ENCODE assay signal across 8 cellular contexts in genomic region chrX:119272882-119273806, GRCh38. TPM values are rescaled to one million over a fixed set of nuclear protein-coding genes. Genes with fewer than 3 reads are reported as not detected.
DNase-seq lines count a peak whose midpoint lies in the region; ATAC-seq and TF ChIP-seq lines count a peak whose summit lies in the region.

No MANE protein-coding gene starts in this region.

- H3K79me2 ChIP-seq in GM23338 (replicated peaks; ENCODE audit: insufficient read depth), result no peaks in the 10 kb centered on the region

- H4K20me1 ChIP-seq in GM23338 (replicated peaks; ENCODE audit: insufficient read depth), result no peaks in the 10 kb centered on the region

- H2AFZ ChIP-seq in GM23338, result peak overlapping the region; percentile 87

- intact Hi-C loops in esophagus muscularis mucosa (cut with DNase I), result no loop called here

- peak overlapping the region; percentile 78 for H3K4me2 ChIP-seq in GM23338

- peak; percentile 97 for ATAC-seq in GM23338
- no peak for ATAC-seq in HG03097 (IDR thresholded peaks at IDR 0.05; ENCODE audit: low FRiP score, unreplicated experiment)
- no peak for ATAC-seq in HG02981 (IDR thresholded peaks at IDR 0.05; ENCODE audit: unreplicated experiment)

- no peaks in the 10 kb centered on the region for H3K4me1 ChIP-seq in GM23338 (ENCODE audit: insufficient read depth)
- peaks cover 0 to 10% (median 5%) of the 10 kb centered on the region in 4 donors for H3K4me1 ChIP-seq in esophagus muscularis mucosa

- peaks cover 36% of the 10 kb centered on the region for H3K27me3 ChIP-seq in GM23338 (ENCODE audit: insufficient read depth)
- peaks cover 0 to 8% (median 0%) of the 10 kb centered on the region in 4 donors for H3K27me3 ChIP-seq in esophagus muscularis mucosa

- no peak for TF ChIP-seq POLR2A in esophagus muscularis mucosa (IDR thresholded peaks at IDR 0.05; ENCODE audit: low read depth)

- DNase-seq in GM23338 (ENCODE audit: low spot score) (peak; percentile 89), activated T-cell treated with anti-CD3 and anti-CD28 coated beads for 24 hours (ENCODE audit: low read depth) (peak; percentile 17), esophagus muscularis mucosa (ENCODE audit: extremely low spot score) (no peak), osteocyte (ENCODE audit: extremely low spot score, unreplicated experiment) (peak; percentile 84), H4 (ENCODE audit: low spot score) (no peak), D341Med (ENCODE audit: low spot score) (no peak)

- no peak for TF ChIP-seq EP300 in esophagus muscularis mucosa (IDR thresholded peaks at IDR 0.05)

- H3K27ac ChIP-seq in GM23338 (ENCODE audit: low read depth) (no peak overlapping the region), esophagus muscularis mucosa (replicated peaks in 1 of 4) (no peak overlapping the region)

- H3K36me3 ChIP-seq in GM23338 (ENCODE audit: insufficient read depth), result no peaks in the 10 kb centered on the region
- H3K36me3 ChIP-seq in esophagus muscularis mucosa, result no peaks in the 10 kb centered on the region

- H3K27me3 Mint-ChIP-seq in GM23338 (ENCODE audit: insufficient read depth, low read depth, poor library complexity), result peaks cover 22% of the 10 kb centered on the region
- H3K27me3 Mint-ChIP-seq in osteocyte (ENCODE audit: unreplicated experiment), result no peaks in the 10 kb centered on the region

- no peak overlapping the region for H3K27ac Mint-ChIP-seq in GM23338
- no peak overlapping the region for H3K27ac Mint-ChIP-seq in osteocyte (ENCODE audit: unreplicated experiment)

- no peaks in the 10 kb centered on the region for H3K9me2 ChIP-seq in GM23338 (ENCODE audit: insufficient read depth)

- H3K4me3 ChIP-seq in GM23338, result peak overlapping the region; percentile 50
- peak overlapping the region; percentile 9 to 47 (median 27) for H3K4me3 ChIP-seq in esophagus muscularis mucosa

- no peaks in the 10 kb centered on the region for H3K9me3 ChIP-seq in esophagus muscularis mucosa

- no peaks in the 10 kb centered on the region for H3K4me1 Mint-ChIP-seq in GM23338
- no peaks in the 10 kb centered on the region for H3K4me1 Mint-ChIP-seq in osteocyte (ENCODE audit: unreplicated experiment)

- TF ChIP-seq CTCF in GM23338 (conservative IDR thresholded peaks at IDR 0.05; ENCODE audit: low read depth in 2 of 2), result peak; percentile 41 to 42; a peak in 3 of 4 replicates
- peak in 1 of 3 experiments; percentile 15 for TF ChIP-seq CTCF in esophagus muscularis mucosa (IDR thresholded peaks at IDR 0.05)
- TF ChIP-seq CTCF in osteocyte (IDR thresholded peaks at IDR 0.05), result no peak

- H3F3A ChIP-seq in GM23338 (replicated peaks; ENCODE audit: low read depth), result no peaks in the 10 kb centered on the region

- H3K4me3 Mint-ChIP-seq in GM23338 (peak overlapping the region; percentile 69), osteocyte (ENCODE audit: unreplicated experiment) (no peak overlapping the region)

- H3K9me3 Mint-ChIP-seq in GM23338 (no peaks in the 10 kb centered on the region), osteocyte (ENCODE audit: unreplicated experiment) (no peaks in the 10 kb centered on the region)

- WGBS in esophagus muscularis mucosa, result 38% methylated on average over 34 of the region's 83 CpGs

- no peaks in the 10 kb centered on the region for H3K36me3 Mint-ChIP-seq in GM23338 (ENCODE audit: low read depth)
- no peaks in the 10 kb centered on the region for H3K36me3 Mint-ChIP-seq in osteocyte (ENCODE audit: unreplicated experiment)

TF ChIP-seq in GM23338, 12 proteins besides CTCF, POLR2A, EP300 and RAD21 (continues in another document):
- TF ChIP-seq STAT1 (IDR thresholded peaks at IDR 0.05; ENCODE audit: unreplicated experiment), result no peak
- TF ChIP-seq ZNF114 (CRISPR knock-in tag; IDR thresholded peaks at IDR 0.05), result no peak
- no peak for TF ChIP-seq EZH2 (IDR thresholded peaks at IDR 0.05; ENCODE audit: low read depth, unreplicated experiment)
- TF ChIP-seq ETS1 (IDR thresholded peaks at IDR 0.05), result no peak
- no peak for TF ChIP-seq POLR2AphosphoS5 (IDR thresholded peaks at IDR 0.05; ENCODE audit: low read depth)
- TF ChIP-seq REST (IDR thresholded peaks at IDR 0.05; ENCODE audit: unreplicated experiment), result no peak
- TF ChIP-seq CREB1 (CRISPR knock-in tag; IDR thresholded peaks at IDR 0.05; ENCODE audit: low read depth), result no peak
- TF ChIP-seq JUNB (IDR thresholded peaks at IDR 0.05; ENCODE audit: unreplicated experiment), result no peak

RNA-seq across cellular contexts. Expression of gene PGRMC1, which starts 37.1 kb away (rescaled TPM):
- total RNA-seq in GM23338 (2014; rRNA removed; shearing (Covaris generic)), result 370 and 380 TPM in 2 replicates
- polyA plus RNA-seq in GM23338 (2016; fragmentation: Nextera tagmentation; extraction: Ambion mirVana), result 219 and 235 TPM in 2 replicates
- 100 to 1,000 TPM in 3 of 4 donors, 10 to 100 TPM in 1; 94.7 to 152 (median 138) TPM for total RNA-seq in esophagus muscularis mucosa
- 61.9 and 66.9 TPM in 2 replicates for total RNA-seq in osteocyte
- 326 and 330 TPM in 2 replicates for total RNA-seq in H4 (2014; rRNA removed; shearing (Covaris generic))

Comparison
In these comparisons a context has a peak if more than half of its experiments do, and no peak if none do; other contexts are left out.
1. DNase-seq: peak in GM23338 (single experiment), activated T-cell treated with anti-CD3 and anti-CD28 coated beads for 24 hours (single experiment) and osteocyte (single experiment); none in esophagus muscularis mucosa (single experiment), H4 (single experiment) and D341Med (single experiment).